In the genomic region with DNA sequence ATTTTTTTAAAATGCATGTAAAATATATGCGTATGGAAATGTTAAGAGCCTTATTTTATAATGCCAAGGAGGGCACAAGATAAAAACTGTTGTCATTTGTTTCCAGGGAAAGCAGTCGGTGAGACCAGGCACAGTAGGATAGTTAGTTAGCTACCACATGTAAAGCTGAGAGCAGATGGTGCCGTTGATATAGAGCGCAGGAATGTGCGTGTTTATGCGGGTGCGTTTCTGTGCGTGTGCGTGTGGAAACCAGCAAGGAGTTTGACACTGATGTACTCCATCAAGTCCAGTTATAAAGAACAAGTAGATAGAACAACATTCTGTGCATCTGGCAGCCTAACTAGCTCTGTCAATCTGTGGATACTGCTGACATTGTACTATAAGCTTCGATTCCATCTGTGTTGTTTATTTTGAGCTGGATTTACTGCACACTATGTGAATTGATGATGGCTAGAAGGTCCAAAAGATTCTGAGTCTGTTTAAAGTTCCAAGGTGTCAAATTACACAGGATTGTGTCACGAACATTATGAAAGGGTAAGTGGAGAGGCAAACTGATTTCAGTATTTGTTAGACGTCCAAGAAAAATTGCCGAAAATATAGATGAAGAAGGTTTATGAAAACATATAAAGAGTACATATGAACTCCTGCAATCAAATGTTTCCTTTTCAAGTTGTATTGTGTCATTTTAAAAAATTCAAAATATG, we compare ENCODE assay signal across 21 cellular contexts.
DNase-seq lines count a peak whose midpoint lies in the region; ATAC-seq and TF ChIP-seq lines count a peak whose summit lies in the region.
"Had no signal": no experiment of that assay in that cellular context is flagged by ENCODE, and none has a peak within 500 bp of the region (broad histone marks: within the 10 kb centered on the region; RNA-seq: fewer than 3 reads in every experiment).

No MANE protein-coding gene starts in this region.

- H2AFZ ChIP-seq in ACC112 (ENCODE audit: low read length, unreplicated experiment), result peak overlapping the region; percentile 38

- POLR2A ChIA-PET in HEK293T (lab: Yijun Ruan, JAX), result no interaction called here

- H3K4me3 ChIP-seq in ACC112 (ENCODE audit: low read depth, low read length) (no peak overlapping the region; the same call in 1 of the 2 replicates), fibroblast of the aortic adventitia (ENCODE audit: low read depth, low read length) (no peak overlapping the region)
- H3K4me3 ChIP-seq: prostate gland, testis, vagina had no signal

- H3K4me1 ChIP-seq in ACC112 (ENCODE audit: control insufficient read depth, insufficient read depth, low read length, unreplicated experiment), result peaks cover 8% of the 10 kb centered on the region
- H3K4me1 ChIP-seq: prostate gland, testis, vagina had no signal

- no peak overlapping the region for H3K27ac ChIP-seq in ACC112 (ENCODE audit: low read depth, low read length)
- H3K27ac ChIP-seq: prostate gland, testis, vagina had no signal

- DNase-seq in HEK293T (ENCODE audit: extremely low spot score), result peak; percentile 9
- DNase-seq in astrocyte of the hippocampus (ENCODE audit: low read depth, low spot score), result peak; percentile 13
- peak; percentile 41 for DNase-seq in fibroblast of the aortic adventitia (ENCODE audit: low read depth)
- DNase-seq in NOMO-1 (lab: John Stamatoyannopoulos, UW; ENCODE audit: unreplicated experiment in 2 of 2), result no peak
- DNase-seq in NCI-H187 treated with DMSO at 0.1 percent for 48 hours (lab: John Stamatoyannopoulos, UW), result no peak
- DNase-seq in dermis blood vessel endothelial cell, result no peak
- DNase-seq: activated gamma-delta T cell treated with Interleukin-2 at 50 U/mL for 16 hours; activated T-cell treated with anti-CD3 and anti-CD28 coated beads, Interleukin-2, amount 50 U/mL, for 1 hour; Calu3; cortex of kidney; left colon; NCI-H1105; NCI-H2081 treated with DMSO at 0.1 percent for 48 hours; NCI-H446 treated with DMSO at 0.1 percent for 48 hours; RPMI8226; testis had no signal

- ATAC-seq in HG03439 (IDR thresholded peaks at IDR 0.05; ENCODE audit: unreplicated experiment), result no peak
- ATAC-seq: HCT116, left colon had no signal

- TF ChIP-seq CTCF in fibroblast of the aortic adventitia (IDR thresholded peaks at IDR 0.05; ENCODE audit: insufficient read depth, low read length), result no peak

- H3K79me2 ChIP-seq in ACC112 (ENCODE audit: control insufficient read depth, insufficient read depth, low read length, unreplicated experiment), result no peaks in the 10 kb centered on the region

- H3K27me3 ChIP-seq in ACC112 (ENCODE audit: insufficient read depth, low read length), result no peaks in the 10 kb centered on the region
- H3K27me3 ChIP-seq: testis, vagina had no signal

- H3K36me3 ChIP-seq in ACC112 (ENCODE audit: insufficient read depth, low read length), result no peaks in the 10 kb centered on the region
- H3K36me3 ChIP-seq: prostate gland, vagina had no signal

- CTCF ChIA-PET in HEK293T (lab: Yijun Ruan, JAX), result no interaction called here

TF ChIP-seq in HEK293T, 16 proteins besides CTCF, POLR2A, EP300 and RAD21:
- TF ChIP-seq LEF1 (IDR thresholded peaks at IDR 0.05; ENCODE audit: borderline replicate concordance) (no peak), ARNT (IDR thresholded peaks at IDR 0.05) (no peak), TARDBP (IDR thresholded peaks at IDR 0.05) (no peak), PKNOX1 (IDR thresholded peaks at IDR 0.05) (no peak)
TF ChIP-seq in HEK293T: peak in this region for 0.

Comparison
In these comparisons a context has a peak if more than half of its experiments do, and no peak if none do; other contexts are left out.
1. DNase-seq: peak in HEK293T (single experiment), astrocyte of the hippocampus (single experiment) and fibroblast of the aortic adventitia (single experiment); none in NOMO-1 (0 of 2), NCI-H187 treated with DMSO at 0.1 percent for 48 hours (single experiment) and dermis blood vessel endothelial cell (single experiment).